10 cellular contexts compared by ENCODE assay signal in the genomic region with DNA sequence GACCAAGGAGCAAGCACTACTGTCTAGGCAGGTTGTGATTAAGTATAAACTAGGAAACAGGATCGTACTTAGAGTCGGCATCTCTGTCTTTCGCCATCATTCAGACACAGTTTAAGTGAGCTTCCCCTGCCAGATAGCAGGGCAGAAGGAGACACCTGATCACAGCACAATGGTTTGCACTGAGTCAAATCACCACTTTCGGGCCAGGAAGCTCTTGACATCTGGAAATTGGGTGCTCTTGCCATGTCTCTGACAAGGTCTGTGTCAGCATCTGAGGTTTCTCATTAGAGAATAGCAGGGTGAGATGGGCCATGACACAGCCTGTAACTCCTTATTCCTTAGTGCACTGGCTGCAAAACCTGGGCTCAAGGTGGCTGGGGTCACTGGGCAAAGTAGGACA. TPM values are rescaled to one million over a fixed set of nuclear protein-coding genes. Genes with fewer than 3 reads are reported as not detected.
DNase-seq lines count a peak whose midpoint lies in the region; ATAC-seq and TF ChIP-seq lines count a peak whose summit lies in the region.
"Had no signal": no experiment of that assay in that cellular context is flagged by ENCODE, and none has a peak within 500 bp of the region (broad histone marks: within the 10 kb centered on the region; RNA-seq: fewer than 3 reads in every experiment).

No MANE protein-coding gene starts in this region.

- H3K27me3 Mint-ChIP-seq in CD8-positive, alpha-beta T cell (ENCODE audit: low read depth), result no peaks in the 10 kb centered on the region
- H3K27me3 Mint-ChIP-seq in dendritic cell treated with granulocyte-macrophage colony-stimulating factor and Interleukin-4, amounts not matched to agents 40 ng/mL and 50 ng/mL, for 4 days, result no peaks in the 10 kb centered on the region

- H3K27ac Mint-ChIP-seq in CD8-positive, alpha-beta T cell, result peak overlapping the region; percentile 28
- peak overlapping the region; percentile 82 for H3K27ac Mint-ChIP-seq in dendritic cell treated with granulocyte-macrophage colony-stimulating factor and Interleukin-4, amounts not matched to agents 40 ng/mL and 50 ng/mL, for 4 days

- no peaks in the 10 kb centered on the region for H3K9me3 Mint-ChIP-seq in CD8-positive, alpha-beta T cell
- H3K9me3 Mint-ChIP-seq in dendritic cell treated with granulocyte-macrophage colony-stimulating factor and Interleukin-4, amounts not matched to agents 40 ng/mL and 50 ng/mL, for 4 days, result no peaks in the 10 kb centered on the region

- peaks cover 9% of the 10 kb centered on the region for H3K36me3 Mint-ChIP-seq in CD8-positive, alpha-beta T cell
- H3K36me3 Mint-ChIP-seq in dendritic cell treated with granulocyte-macrophage colony-stimulating factor and Interleukin-4, amounts not matched to agents 40 ng/mL and 50 ng/mL, for 4 days (ENCODE audit: low read depth), result peaks cover 15% of the 10 kb centered on the region

- peaks cover 6% of the 10 kb centered on the region for H3K4me1 ChIP-seq in CD8-positive, alpha-beta T cell (ENCODE audit: insufficient read depth, low read length)
- H3K4me1 ChIP-seq in testis, result no peaks in the 10 kb centered on the region

- H3K9me3 ChIP-seq in CD8-positive, alpha-beta T cell (ENCODE audit: low read length), result no peaks in the 10 kb centered on the region
- no peaks in the 10 kb centered on the region for H3K9me3 ChIP-seq in testis

- WGBS in testis, 2 donors, result 94 to 95% methylated on average over 4 of the region's 4 CpGs

- no peak for DNase-seq in CD8-positive, alpha-beta T cell
- DNase-seq in testis (no peak), NCI-H1092 (lab: John Stamatoyannopoulos, UW) (no peak)
- no peak for DNase-seq in activated T-cell treated with anti-CD3 and anti-CD28 coated beads, Interleukin-2, amount 50 U/mL, for 1 hour
- DNase-seq: dorsolateral prefrontal cortex, T-helper 1 cell had no signal

- CTCF ChIA-PET in CD8-positive, alpha-beta T cell (lab: Charles Lee), result interaction anchor here (0.5 to 1.4 kb wide), 4 partner anchors 14 to 653 kb away, joined by 3 to 7 read pairs (median 4); no protein-coding TSS in a partner anchor

- intact Hi-C loops in CD8-positive, alpha-beta T cell (cut with DNase I, micrococcal nuclease), result no loop called here
- intact Hi-C loops in dendritic cell treated with granulocyte-macrophage colony-stimulating factor and Interleukin-4, amounts not matched to agents 40 ng/mL and 50 ng/mL, for 4 days (cut with micrococcal nuclease), result no loop called here
- intact Hi-C loops in testis (cut with DNase I; ENCODE audit: low total_unique reads), result no loop called here

- H3K27me3 ChIP-seq in CD8-positive, alpha-beta T cell (ENCODE audit: insufficient read depth, low read length), result no peaks in the 10 kb centered on the region
- no peaks in the 10 kb centered on the region for H3K27me3 ChIP-seq in testis
- H3K27me3 ChIP-seq: dorsolateral prefrontal cortex had no signal

- H3K27ac ChIP-seq in CD8-positive, alpha-beta T cell (ENCODE audit: low read depth, low read length), result no peak overlapping the region
- no peak overlapping the region for H3K27ac ChIP-seq in testis

- peaks cover 68% of the 10 kb centered on the region for H3K4me1 Mint-ChIP-seq in CD8-positive, alpha-beta T cell (ENCODE audit: low read depth)
- peaks cover 73% of the 10 kb centered on the region for H3K4me1 Mint-ChIP-seq in dendritic cell treated with granulocyte-macrophage colony-stimulating factor and Interleukin-4, amounts not matched to agents 40 ng/mL and 50 ng/mL, for 4 days (ENCODE audit: low read depth)

- no peak for TF ChIP-seq POLR2A in testis (IDR thresholded peaks at IDR 0.05)

- no peak for TF ChIP-seq CTCF in CD8-positive, alpha-beta T cell (IDR thresholded peaks at IDR 0.05)
- TF ChIP-seq CTCF in testis (IDR thresholded peaks at IDR 0.05), result no peak

- peak; percentile 19 for ATAC-seq in CD8-positive, alpha-beta T cell
- ATAC-seq in GM19023 (IDR thresholded peaks at IDR 0.05; ENCODE audit: unreplicated experiment) (peak; percentile 45), HG03039 (IDR thresholded peaks at IDR 0.05; ENCODE audit: unreplicated experiment) (peak; percentile 49), GM19328 (IDR thresholded peaks at IDR 0.05; ENCODE audit: unreplicated experiment) (no peak)

- H3K4me3 Mint-ChIP-seq in CD8-positive, alpha-beta T cell, result peak overlapping the region; percentile 20
- H3K4me3 Mint-ChIP-seq in dendritic cell treated with granulocyte-macrophage colony-stimulating factor and Interleukin-4, amounts not matched to agents 40 ng/mL and 50 ng/mL, for 4 days, result no peak overlapping the region

- POLR2A ChIA-PET in CD8-positive, alpha-beta T cell (lab: Charles Lee), result no interaction called here

- no peaks in the 10 kb centered on the region for H3K36me3 ChIP-seq in CD8-positive, alpha-beta T cell (ENCODE audit: insufficient read depth, low read length)
- no peaks in the 10 kb centered on the region for H3K36me3 ChIP-seq in testis (ENCODE audit: low read depth, missing control alignments)

- no peak overlapping the region for H3K4me3 ChIP-seq in CD8-positive, alpha-beta T cell (ENCODE audit: low read depth, low read length)
- H3K4me3 ChIP-seq in testis, result no peak overlapping the region

RNA-seq across cellular contexts. Expression of a gene that starts 8.3 kb away (rescaled TPM):
- total RNA-seq in CD8-positive, alpha-beta T cell, result 1 to 10 TPM; 7.6 to 8.8 TPM
- total RNA-seq in testis, result under 1 TPM; 0.79 to 0.93 TPM
- polyA plus RNA-seq in testis (ENCODE audit: insufficient read depth, low read depth, low replicate concordance), result 0.76 TPM

Comparison
In these comparisons a context has a peak if more than half of its experiments do, and no peak if none do; other contexts are left out.
1. RNA of a gene that starts 8.3 kb away (total RNA-seq): 7.6 to 8.8 TPM in CD8-positive, alpha-beta T cell; 0.79 to 0.93 TPM in testis; every median in the first group is over 4 times any median in the second.